18 cellular contexts compared by ENCODE assay signal in genomic region chr1:2894381-2895041, GRCh38.
A peak's percentile ranks its signal among the peaks of the same experiment; 100 is the strongest.
DNase-seq lines count a peak whose midpoint lies in the region; ATAC-seq and TF ChIP-seq lines count a peak whose summit lies in the region.
"Had no signal": no experiment of that assay in that cellular context is flagged by ENCODE, and none has a peak within 500 bp of the region (broad histone marks: within the 10 kb centered on the region; RNA-seq: fewer than 3 reads in every experiment).

No MANE protein-coding gene starts in this region.

- H3K36me3 ChIP-seq in smooth muscle cell (ENCODE audit: low read depth) (no peaks in the 10 kb centered on the region), stomach (no peaks in the 10 kb centered on the region)
- H3K36me3 ChIP-seq: left ventricle myocardium inferior had no signal

- no peak for TF ChIP-seq CTCF in smooth muscle cell (IDR thresholded peaks at IDR 0.05; ENCODE audit: borderline replicate concordance, insufficient read depth, poor library complexity, severe bottlenecking)
- no peak for TF ChIP-seq CTCF in stomach (IDR thresholded peaks at IDR 0.05)

- H3K9ac ChIP-seq in smooth muscle cell (ENCODE audit: low read depth): no peak overlapping the region
- H3K9ac ChIP-seq: KMS-11 had no signal

- H3K9me3 Mint-ChIP-seq in T-cell: no peaks in the 10 kb centered on the region
- H3K9me3 Mint-ChIP-seq: CD8-positive, alpha-beta memory T cell; natural killer cell had no signal

- no peaks in the 10 kb centered on the region for H3K27me3 Mint-ChIP-seq in T-cell

- H3F3A ChIP-seq in smooth muscle cell (ENCODE audit: low read depth): peaks cover 9% of the 10 kb centered on the region

- peak; percentile 16 for DNase-seq in stimulated activated CD4-positive, alpha-beta T cell treated with anti-CD3 and anti-CD28 coated beads, Interleukin-15, amount 100 ng/mL, for 24 hours
- DNase-seq in stimulated activated CD4-positive, alpha-beta T cell treated with anti-CD3 and anti-CD28 coated beads, Interleukin-4, amount 100 ng/mL, for 24 hours: no peak
- DNase-seq in T-cell: peak in 31 of 34 experiments; percentile 9 to 62 (median 31)
- peak; percentile 22 to 23 for DNase-seq in activated T-cell treated with anti-CD3 and anti-CD28 coated beads, Interleukin-2, amount 50 U/mL, for 48 hours
- peak in 5 of 6 experiments; percentile 9 to 65 (median 31) for DNase-seq in stimulated activated naive CD4-positive, alpha-beta T cell (lab: John Stamatoyannopoulos, UW)
- no peak for DNase-seq in smooth muscle cell (lab: John Stamatoyannopoulos, UW; ENCODE audit: unreplicated experiment)
- no peak for DNase-seq in stomach
- DNase-seq in NCI-H524 (lab: John Stamatoyannopoulos, UW): no peak
- DNase-seq: effector CD4-positive, alpha-beta T cell; foreskin melanocyte; HFFc6; left ventricle myocardium inferior; natural killer cell; NCI-H510A treated with DMSO at 0.1 percent for 48 hours; T1000 had no signal

- H3K27ac ChIP-seq in smooth muscle cell (ENCODE audit: low read depth) (no peak overlapping the region), stomach (no peak overlapping the region)
- H3K27ac ChIP-seq: hepatocyte, KMS-11, left ventricle myocardium inferior had no signal

- no peaks in the 10 kb centered on the region for H3K27me3 ChIP-seq in smooth muscle cell (ENCODE audit: low read depth)
- peaks cover 0 to 37% (median 12%) of the 10 kb centered on the region in 3 donors for H3K27me3 ChIP-seq in stomach
- H3K27me3 ChIP-seq: hepatocyte had no signal

- H3K4me1 Mint-ChIP-seq in T-cell: peaks cover 5 to 25% (median 21%) of the 10 kb centered on the region in 3 donors
- H3K4me1 Mint-ChIP-seq: natural killer cell had no signal

- POLR2A ChIA-PET in T-cell (lab: Charles Lee): no interaction called here

- no peaks in the 10 kb centered on the region for H3K4me1 ChIP-seq in smooth muscle cell (ENCODE audit: low read depth)
- H3K4me1 ChIP-seq in stomach: no peaks in the 10 kb centered on the region
- H3K4me1 ChIP-seq: left ventricle myocardium inferior had no signal

- H3K4me3 ChIP-seq in smooth muscle cell (no peak overlapping the region), stomach (no peak overlapping the region)
- H3K4me3 ChIP-seq: hepatocyte, left ventricle myocardium inferior had no signal

- H4K20me1 ChIP-seq in smooth muscle cell (ENCODE audit: low read depth): no peaks in the 10 kb centered on the region

- no peaks in the 10 kb centered on the region for H3K36me3 Mint-ChIP-seq in T-cell
- H3K36me3 Mint-ChIP-seq: CD8-positive, alpha-beta memory T cell; natural killer cell had no signal

- no peak overlapping the region for H3K4me2 ChIP-seq in smooth muscle cell
- H3K4me2 ChIP-seq: hepatocyte, KMS-11 had no signal

- peak; percentile 83 to 93 (median 88) for ATAC-seq in T-cell (replicated peaks in 1 of 4)
- ATAC-seq: natural killer cell had no signal

- no peaks in the 10 kb centered on the region for H3K79me2 ChIP-seq in smooth muscle cell (ENCODE audit: low read depth)
- H3K79me2 ChIP-seq: hepatocyte had no signal

- H3K9me3 ChIP-seq in smooth muscle cell (replicated peaks; ENCODE audit: low read depth) (no peaks in the 10 kb centered on the region), stomach (no peaks in the 10 kb centered on the region)
- H3K9me3 ChIP-seq: left ventricle myocardium inferior had no signal

- TF ChIP-seq POLR2A in stomach (IDR thresholded peaks at IDR 0.05): no peak

- H3K4me3 Mint-ChIP-seq in T-cell: peak overlapping the region in 1 of 3 donors; percentile 33
- H3K4me3 Mint-ChIP-seq: HFFc6, natural killer cell had no signal

- WGBS in smooth muscle cell (ENCODE audit: low lambda C conversion rate): 94% methylated on average over 26 of the region's 27 CpGs
- WGBS in stomach, 5 donors: 83 to 100% (median 90%) methylated on average over 3 to 27 of the region's 27 CpGs

- no peak for TF ChIP-seq EP300 in stomach (IDR thresholded peaks at IDR 0.05)

- H2AFZ ChIP-seq in smooth muscle cell (ENCODE audit: low read depth): no peak overlapping the region
- H2AFZ ChIP-seq: hepatocyte had no signal

- no peak overlapping the region for H3K27ac Mint-ChIP-seq in T-cell
- H3K27ac Mint-ChIP-seq: HFFc6, natural killer cell had no signal

- intact Hi-C loops in stomach (cut with DNase I; ENCODE audit: low total_unique reads): no loop called here

- CTCF ChIA-PET in T-cell (lab: Charles Lee): no interaction called here

Comparison
In these comparisons a context has a peak if more than half of its experiments do, and no peak if none do; other contexts are left out.
1. DNase-seq: peak in stimulated activated CD4-positive, alpha-beta T cell treated with anti-CD3 and anti-CD28 coated beads, Interleukin-15, amount 100 ng/mL, for 24 hours (single experiment), T-cell (31 of 34), activated T-cell treated with anti-CD3 and anti-CD28 coated beads, Interleukin-2, amount 50 U/mL, for 48 hours (2 of 2) and stimulated activated naive CD4-positive, alpha-beta T cell (5 of 6); none in stimulated activated CD4-positive, alpha-beta T cell treated with anti-CD3 and anti-CD28 coated beads, Interleukin-4, amount 100 ng/mL, for 24 hours (single experiment), smooth muscle cell (single experiment), stomach (single experiment) and NCI-H524 (0 of 2).